19 cellular contexts compared by ENCODE assay signal in the genomic region with DNA sequence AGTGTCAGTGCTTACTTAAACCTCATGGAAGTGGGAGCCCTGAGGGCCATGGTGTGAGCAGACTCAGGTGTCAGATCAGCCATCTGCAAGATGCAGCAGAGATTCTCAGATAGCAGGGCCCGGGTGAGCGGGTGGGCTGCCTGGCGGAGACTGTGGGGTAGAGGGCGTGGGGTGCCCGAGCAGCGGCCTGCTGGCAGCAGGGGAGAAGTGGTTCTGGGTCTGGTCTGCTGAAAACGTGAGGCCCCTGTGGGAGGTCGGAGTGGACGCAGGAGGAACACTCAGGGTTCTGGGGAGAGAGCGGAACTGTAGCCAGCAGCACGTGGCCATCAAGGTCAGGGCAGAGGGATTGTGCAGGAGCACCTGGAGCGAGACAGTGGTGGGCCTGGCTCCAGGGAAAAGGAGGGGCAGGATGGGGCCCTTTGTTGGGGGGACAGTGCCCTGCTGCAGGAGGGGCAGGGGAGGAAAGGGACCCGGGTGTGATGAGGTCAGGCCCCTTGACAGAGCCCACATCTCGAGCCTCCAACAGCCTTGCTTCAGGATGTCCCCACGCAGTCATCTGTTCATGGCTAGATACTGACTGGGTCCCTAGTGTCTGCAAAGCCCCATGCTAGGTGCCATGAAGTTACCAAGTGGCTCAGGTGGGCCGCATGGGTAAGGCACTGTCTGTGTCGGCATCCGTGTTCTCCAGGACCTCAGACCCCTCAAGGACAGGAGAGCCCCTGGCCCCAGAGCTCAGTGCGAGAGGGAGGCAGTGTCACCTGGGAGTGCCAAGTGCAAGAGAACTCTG. TPM values are rescaled to one million over a fixed set of nuclear protein-coding genes. Genes with fewer than 3 reads are reported as not detected.
DNase-seq lines count a peak whose midpoint lies in the region; ATAC-seq, FAIRE-seq and TF ChIP-seq lines count a peak whose summit lies in the region.
"Had no signal": no experiment of that assay in that cellular context is flagged by ENCODE, and none has a peak within 500 bp of the region (broad histone marks: within the 10 kb centered on the region; RNA-seq: fewer than 3 reads in every experiment).

No MANE protein-coding gene starts in this region.

- no TSS peak for BruUV-seq in K562 (replicated peaks; lab: Mats Ljungman, UMichigan)

- H3K9ac ChIP-seq in H9 (ENCODE audit: extremely low read depth, insufficient read length, low read length) (no peak overlapping the region), K562 (ENCODE audit: insufficient read depth in 1 of 2, low read depth in 2 of 2, low read length in 2 of 2) (peak overlapping the region in 1 of 2 experiments; percentile 75; a peak in 2 of 4 replicates)

- H3K18ac ChIP-seq in H9 (ENCODE audit: insufficient read length, low read depth, low read length): no peak overlapping the region

- H3K23ac ChIP-seq in H9 (ENCODE audit: insufficient read length, low read depth, low read length): no peak overlapping the region

- H2BK12ac ChIP-seq in H9 (ENCODE audit: insufficient read length, low read depth, low read length): no peak overlapping the region

- H3K4me1 ChIP-seq in H9 (ENCODE audit: insufficient read depth, low read length) (peaks cover 3% of the 10 kb centered on the region; the same call in 1 of the 2 replicates), K562 (replicated peaks in 1 of 2; ENCODE audit: control insufficient read depth in 2 of 2, insufficient read depth in 2 of 2, low read length in 2 of 2) (peaks cover 6 to 43% of the 10 kb centered on the region in 2 experiments; a peak in 3 of 5 replicates), osteoblast (ENCODE audit: insufficient read depth, low read length) (no peaks in the 10 kb centered on the region)

- H3K56ac ChIP-seq in H9 (ENCODE audit: insufficient read length, low read depth, low read length): no peak overlapping the region

- ATAC-seq in K562 (no peak), GM19463 (IDR thresholded peaks at IDR 0.05; ENCODE audit: unreplicated experiment) (no peak)

- peaks cover 3% of the 10 kb centered on the region for H3K9me1 ChIP-seq in K562 (ENCODE audit: control insufficient read depth, insufficient read depth, low read length)

- H3K79me1 ChIP-seq in H9 (ENCODE audit: insufficient read depth, low read depth, low read length, poor library complexity, severe bottlenecking): no peaks in the 10 kb centered on the region

- H3K14ac ChIP-seq in H9 (ENCODE audit: insufficient read depth, low read length): no peak overlapping the region

- intact Hi-C loops in K562 (cut with micrococcal nuclease): no loop called here

- peak overlapping the region in 2 of 3 experiments; percentile 72 to 94; a peak in 4 of 7 replicates for H3K27ac Mint-ChIP-seq in H9
- H3K27ac Mint-ChIP-seq: CD4-positive, CD25-positive, alpha-beta regulatory T cell; T-cell had no signal

- TF ChIP-seq EP300 in K562 (IDR thresholded peaks at IDR 0.05; ENCODE audit: low read length): no peak

- TF ChIP-seq CTCF in H9 (conservative IDR thresholded peaks at IDR 0.05): no peak
- TF ChIP-seq CTCF in K562 (IDR thresholded peaks at IDR 0.05 in 2 of 3, conservative IDR thresholded peaks at IDR 0.05 in 1 of 3; ENCODE audit: insufficient read depth in 2 of 3, low read depth in 1 of 3, low read length in 3 of 3): no peak
- TF ChIP-seq CTCF in osteoblast (IDR thresholded peaks at IDR 0.05; ENCODE audit: extremely low read depth, low read depth, low read length): no peak

- no peak overlapping the region for H2BK120ac ChIP-seq in H9 (ENCODE audit: low read depth, low read length, poor library complexity, severe bottlenecking)

- peaks cover 31 to 43% of the 10 kb centered on the region in 2 experiments for H3K4me1 Mint-ChIP-seq in H9

- H4K8ac ChIP-seq in H9 (replicated peaks; ENCODE audit: insufficient read length, low read depth, low read length): no peak overlapping the region

- H2AK5ac ChIP-seq in H9 (ENCODE audit: insufficient read length, low read length): no peak overlapping the region

- WGBS in H9 (ENCODE audit: extremely low coverage, insufficient read length, low lambda C conversion rate): no CpG with 5 or more reads among the region's 19 CpGs
- WGBS in K562 (ENCODE audit: insufficient coverage, low coverage, missing lambda C conversion rate): 84% methylated on average over 7 of the region's 19 CpGs

- no peak overlapping the region for H3T11ph ChIP-seq in H9 (ENCODE audit: low read length)

- DNase-seq in D341Med (ENCODE audit: low spot score) (peak; percentile 26), H9 (no peak), K562 (ENCODE audit: extremely low read depth in 1 of 4, low spot score in 3 of 4) (no peak), osteoblast (ENCODE audit: insufficient read length, low spot score, missing footprints) (peak; percentile 77), GOT3 (lab: John Stamatoyannopoulos, UW) (no peak), NCI-H146 (lab: John Stamatoyannopoulos, UW) (no peak)
- DNase-seq: CD4-positive, CD25-positive, alpha-beta regulatory T cell; EL; foreskin fibroblast; naive thymus-derived CD8-positive, alpha-beta T cell; NCI-H187 treated with DMSO at 0.1 percent for 48 hours; NCI-H524 treated with DMSO at 0.1 percent for 48 hours; T-cell; WERI-Rb-1 had no signal

- no peak overlapping the region for H2BK15ac ChIP-seq in H9 (ENCODE audit: low read depth, low read length)

- H2AFZ ChIP-seq in H9 (ENCODE audit: low read length): no peak overlapping the region
- no peak overlapping the region for H2AFZ ChIP-seq in K562 (ENCODE audit: low read depth, low read length)
- H2AFZ ChIP-seq in osteoblast (ENCODE audit: low read length): no peak overlapping the region

- peak overlapping the region in 1 of 2 experiments; percentile 23; a peak in 2 of 5 replicates for H3K4me3 Mint-ChIP-seq in H9
- H3K4me3 Mint-ChIP-seq: CD4-positive, CD25-positive, alpha-beta regulatory T cell; naive thymus-derived CD8-positive, alpha-beta T cell; T-cell had no signal

- TF ChIP-seq POLR2A in K562 (conservative IDR thresholded peaks at IDR 0.05): no peak

- H3K4ac ChIP-seq in H9 (ENCODE audit: low read depth, low read length): no peak overlapping the region

- H3K27me3 ChIP-seq in H9 (ENCODE audit: insufficient read depth, low read length): no peaks in the 10 kb centered on the region
- no peaks in the 10 kb centered on the region for H3K27me3 ChIP-seq in K562 (ENCODE audit: control insufficient read depth in 2 of 2, insufficient read depth in 2 of 2, low read length in 2 of 2)
- no peaks in the 10 kb centered on the region for H3K27me3 ChIP-seq in osteoblast (ENCODE audit: insufficient read depth, low read length)

- H4K91ac ChIP-seq in H9 (ENCODE audit: insufficient read length, low read depth, low read length): no peak overlapping the region

- H3K79me2 ChIP-seq in H9 (ENCODE audit: insufficient read depth, low read length): no peaks in the 10 kb centered on the region
- H3K79me2 ChIP-seq in K562 (ENCODE audit: control insufficient read depth, insufficient read depth, low read length): no peaks in the 10 kb centered on the region
- no peaks in the 10 kb centered on the region for H3K79me2 ChIP-seq in osteoblast (ENCODE audit: insufficient read depth, low read length)

- H3K4me2 ChIP-seq in H9 (ENCODE audit: insufficient read depth, insufficient read length, low read length) (no peak overlapping the region), K562 (ENCODE audit: insufficient read depth, low read length) (no peak overlapping the region), osteoblast (ENCODE audit: insufficient read depth, low read length) (no peak overlapping the region)

- FAIRE-seq in K562 (lab: Jason Lieb, UNC): no peak

- no peak for TF ChIP-seq RAD21 in K562 (CRISPR knock-in tag; conservative IDR thresholded peaks at IDR 0.05 in 1 of 2, IDR thresholded peaks at IDR 0.05 in 1 of 2)

- POLR2A ChIA-PET in K562 (lab: Yijun Ruan, JAX): interaction anchor here (1.4 kb wide), 1 partner anchor 10 kb away, joined by 6 read pairs; no protein-coding TSS in a partner anchor

- H4K5ac ChIP-seq in H9 (ENCODE audit: insufficient read length, low read depth, low read length): no peak overlapping the region

- no peak overlapping the region for H2BK5ac ChIP-seq in H9 (ENCODE audit: insufficient read length, low read length)

- H3K27ac ChIP-seq in H9 (ENCODE audit: insufficient read length, low read depth, low read length) (no peak overlapping the region), K562 (ENCODE audit: extremely low read depth, low read depth, low read length) (no peak overlapping the region), osteoblast (ENCODE audit: low read depth, low read length) (no peak overlapping the region)
- H3K27ac ChIP-seq: WERI-Rb-1 had no signal

- no peak overlapping the region for H3K4me3 ChIP-seq in K562
- H3K4me3 ChIP-seq in osteoblast (ENCODE audit: insufficient read depth, low read length): no peak overlapping the region
- H3K4me3 ChIP-seq: lung had no signal

- CTCF ChIA-PET in K562 (lab: Yijun Ruan, JAX; ENCODE audit: low intra/inter-chr PET ratio): interaction anchor here (0.7 kb wide), 1 partner anchor 105 kb away, joined by 5 read pairs; no protein-coding TSS in a partner anchor

- H3K27me3 Mint-ChIP-seq in H9 (ENCODE audit: low read depth): no peaks in the 10 kb centered on the region; the same call in 1 of the 2 replicates
- H3K27me3 Mint-ChIP-seq: CD4-positive, CD25-positive, alpha-beta regulatory T cell; naive thymus-derived CD8-positive, alpha-beta T cell; T-cell had no signal

- peaks cover 10 to 28% (median 12%) of the 10 kb centered on the region in 3 experiments; a peak in 6 of 7 replicates for H3K36me3 Mint-ChIP-seq in H9 (ENCODE audit: insufficient read depth in 1 of 3, low read depth in 3 of 3)

- H4K20me1 ChIP-seq in H9 (ENCODE audit: control insufficient read depth, insufficient read depth, insufficient read length) (no peaks in the 10 kb centered on the region), K562 (replicated peaks; ENCODE audit: control insufficient read depth, insufficient read depth, low read length) (no peaks in the 10 kb centered on the region), osteoblast (ENCODE audit: insufficient read depth, low read length) (no peaks in the 10 kb centered on the region)

- in situ Hi-C loops in K562 (cut with MboI): no loop called here

- H3K36me3 ChIP-seq in K562 (ENCODE audit: control insufficient read depth, insufficient read depth, low read length): peaks cover 8% of the 10 kb centered on the region; the same call in 2 of the 3 replicates
- no peaks in the 10 kb centered on the region for H3K36me3 ChIP-seq in osteoblast (ENCODE audit: insufficient read depth, low read length)
- H3K36me3 ChIP-seq: WERI-Rb-1 had no signal

- H3K23me2 ChIP-seq in H9 (ENCODE audit: insufficient read length, low read depth, low read length, poor library complexity, severe bottlenecking): no peaks in the 10 kb centered on the region

- H2BK20ac ChIP-seq in H9 (ENCODE audit: low read depth, low read length, poor library complexity, severe bottlenecking): no peak overlapping the region

- H3K9me3 ChIP-seq in H9 (ENCODE audit: control insufficient read depth, low read depth, low read length) (no peaks in the 10 kb centered on the region), K562 (replicated peaks; ENCODE audit: control insufficient read depth, insufficient read depth, low read depth, low read length) (no peaks in the 10 kb centered on the region), osteoblast (ENCODE audit: low read depth, low read length) (no peaks in the 10 kb centered on the region)

- H3K9me3 Mint-ChIP-seq in H9: no peaks in the 10 kb centered on the region
- H3K9me3 Mint-ChIP-seq: CD4-positive, CD25-positive, alpha-beta regulatory T cell; naive thymus-derived CD8-positive, alpha-beta T cell; T-cell had no signal

RNA-seq across cellular contexts. Expression of gene ESPNL, which starts 2.7 kb away (rescaled TPM):
- total RNA-seq in H9 (2021): 0.17 and 0.37 TPM in 2 replicates
- total RNA-seq in K562 (2011; cell fraction: chromatin; rRNA removed; ENCODE audit: low replicate concordance): 0.30 TPM in 1 of 2 replicates, not detected in the other
- total RNA-seq in K562 (2011; cell fraction: nucleolus; rRNA removed): 0.26 and 0.33 TPM in 2 replicates
- total RNA-seq in K562 (2011; cell fraction: nucleoplasm; rRNA removed): 0.07 TPM in 1 of 2 replicates, not detected in the other
- 0.04 and 0.09 TPM in 2 replicates for total RNA-seq in K562 (2014; rRNA removed)
- total RNA-seq in K562 (2014; rRNA removed; fragmentation: Illumina TruSeq; extraction: Trizol): not detected in 2 replicates
- total RNA-seq in K562 (2015; rRNA removed; fragmentation: Illumina TruSeq; extraction: Trizol): 0.04 TPM in 2 replicates
- total RNA-seq in K562 (2021): 0.04 and 0.09 TPM in 2 replicates
- polyA plus RNA-seq in K562 (2011; rRNA removed): 0.04 and 0.07 TPM in 2 replicates
- 0.13 and 0.30 TPM in 2 replicates for polyA plus RNA-seq in K562 (2011; cell fraction: cytosol; rRNA removed)
- 0.28 and 0.55 TPM in 2 replicates for polyA plus RNA-seq in K562 (2011; cell fraction: nucleus; rRNA removed)
- polyA plus RNA-seq in K562 (2012): 0.06 and 0.10 TPM in 2 replicates
- 0.03 and 0.08 TPM in 2 replicates for polyA plus RNA-seq in K562 (2014; fragmentation: Illumina TruSeq; extraction: Trizol)
- polyA plus RNA-seq in K562 (2014; fragmentation: Nextera tagmentation; extraction: Ambion mirVana): not detected
- polyA plus RNA-seq in K562 (2014; rRNA removed): 0.05 TPM in 1 of 2 replicates, not detected in the other
- not detected in 2 replicates for polyA minus RNA-seq in K562 (2011; rRNA and poly(A)+ RNA removed)
- not detected in 2 replicates for polyA minus RNA-seq in K562 (2011; cell fraction: cytosol; rRNA and poly(A)+ RNA removed)
- polyA minus RNA-seq in K562 (2011; cell fraction: nucleus; rRNA and poly(A)+ RNA removed): 0.44 and 0.94 TPM in 2 replicates
- total RNA-seq in osteoblast: 1.8 and 9.8 TPM in 2 replicates
- total RNA-seq: CD4-positive, CD25-positive, alpha-beta regulatory T cell; HT-29; M059J had no signal
- polyA plus RNA-seq: CD4-positive, CD25-positive, alpha-beta regulatory T cell; naive thymus-derived CD8-positive, alpha-beta T cell had no signal

RNA-seq across cellular contexts. Expression of gene SCLY, which starts 36.6 kb away (rescaled TPM):
- total RNA-seq in H9 (2021) (53.4 and 55.3 TPM in 2 replicates), K562 (2014; rRNA removed) (22.3 and 32.0 TPM in 2 replicates), K562 (2014; rRNA removed; fragmentation: Illumina TruSeq; extraction: Trizol) (18.7 and 21.1 TPM in 2 replicates), K562 (2015; rRNA removed; fragmentation: Illumina TruSeq; extraction: Trizol) (18.6 TPM in 2 replicates), K562 (2021) (32.2 and 38.2 TPM in 2 replicates), osteoblast (11.6 and 12.4 TPM in 2 replicates)
- 81.0 and 87.4 TPM in 2 replicates for total RNA-seq in K562 (2011; cell fraction: chromatin; rRNA removed; ENCODE audit: low replicate concordance)
- total RNA-seq in K562 (2011; cell fraction: nucleolus; rRNA removed): 56.5 and 64.7 TPM in 2 replicates
- 82.6 and 125 TPM in 2 replicates for total RNA-seq in K562 (2011; cell fraction: nucleoplasm; rRNA removed)
- polyA plus RNA-seq in K562 (2011; rRNA removed) (15.6 and 17.1 TPM in 2 replicates), K562 (2014; fragmentation: Illumina TruSeq; extraction: Trizol) (20.8 and 26.7 TPM in 2 replicates), K562 (2014; fragmentation: Nextera tagmentation; extraction: Ambion mirVana) (1 to 10 TPM; 2.6 to 4.1 TPM), K562 (2014; rRNA removed) (23.9 and 27.4 TPM in 2 replicates)
- polyA plus RNA-seq in K562 (2011; cell fraction: cytosol; rRNA removed): 14.7 and 24.8 TPM in 2 replicates
- 41.4 and 66.7 TPM in 2 replicates for polyA plus RNA-seq in K562 (2011; cell fraction: nucleus; rRNA removed)
- 22.6 and 23.3 TPM in 2 replicates for polyA plus RNA-seq in K562 (2012)
- 15.6 and 16.8 TPM in 2 replicates for polyA minus RNA-seq in K562 (2011; rRNA and poly(A)+ RNA removed)
- polyA minus RNA-seq in K562 (2011; cell fraction: cytosol; rRNA and poly(A)+ RNA removed): 15.5 and 16.5 TPM in 2 replicates
- 26.5 and 33.8 TPM in 2 replicates for polyA minus RNA-seq in K562 (2011; cell fraction: nucleus; rRNA and poly(A)+ RNA removed)

RNA-seq across cellular contexts. Expression of gene KLHL30, which starts 41.1 kb away (rescaled TPM):
- total RNA-seq in H9 (2021) (not detected in 2 replicates), K562 (2014; rRNA removed) (not detected in 2 replicates), K562 (2014; rRNA removed; fragmentation: Illumina TruSeq; extraction: Trizol) (not detected in 2 replicates), K562 (2015; rRNA removed; fragmentation: Illumina TruSeq; extraction: Trizol) (not detected in 2 replicates), K562 (2021) (0.04 TPM in 1 of 2 replicates, not detected in the other), osteoblast (under 0.01 TPM in 2 replicates)
- 0.21 TPM in 1 of 2 replicates, not detected in the other for total RNA-seq in K562 (2011; cell fraction: chromatin; rRNA removed; ENCODE audit: low replicate concordance)
- 0.53 and 0.67 TPM in 2 replicates for total RNA-seq in K562 (2011; cell fraction: nucleolus; rRNA removed)
- 0.07 TPM in 1 of 2 replicates, not detected in the other for total RNA-seq in K562 (2011; cell fraction: nucleoplasm; rRNA removed)
- polyA plus RNA-seq in K562 (2011; rRNA removed) (0.03 TPM in 1 of 2 replicates, not detected in the other), K562 (2014; fragmentation: Illumina TruSeq; extraction: Trizol) (not detected in 2 replicates), K562 (2014; fragmentation: Nextera tagmentation; extraction: Ambion mirVana) (not detected), K562 (2014; rRNA removed) (not detected in 2 replicates)
- 0.09 TPM in 1 of 2 replicates, not detected in the other for polyA plus RNA-seq in K562 (2011; cell fraction: cytosol; rRNA removed)
- polyA plus RNA-seq in K562 (2011; cell fraction: nucleus; rRNA removed): 0.07 and 0.09 TPM in 2 replicates
- 0.03 and 0.06 TPM in 2 replicates for polyA plus RNA-seq in K562 (2012)
- polyA minus RNA-seq in K562 (2011; rRNA and poly(A)+ RNA removed): not detected in 2 replicates
- polyA minus RNA-seq in K562 (2011; cell fraction: cytosol; rRNA and poly(A)+ RNA removed): not detected in 2 replicates
- 0.11 and 0.13 TPM in 2 replicates for polyA minus RNA-seq in K562 (2011; cell fraction: nucleus; rRNA and poly(A)+ RNA removed)
- total RNA-seq: CD4-positive, CD25-positive, alpha-beta regulatory T cell; cerebellum; M059J; naive thymus-derived CD8-positive, alpha-beta T cell; T-cell had no signal
- polyA plus RNA-seq: CD4-positive, CD25-positive, alpha-beta regulatory T cell; naive thymus-derived CD8-positive, alpha-beta T cell had no signal

Comparison
In these comparisons a context has a peak if more than half of its experiments do, and no peak if none do; other contexts are left out.
1. DNase-seq: peak in D341Med (single experiment) and osteoblast (single experiment); none in H9 (single experiment), K562 (0 of 4), GOT3 (single experiment) and NCI-H146 (single experiment).